In the genomic region with DNA sequence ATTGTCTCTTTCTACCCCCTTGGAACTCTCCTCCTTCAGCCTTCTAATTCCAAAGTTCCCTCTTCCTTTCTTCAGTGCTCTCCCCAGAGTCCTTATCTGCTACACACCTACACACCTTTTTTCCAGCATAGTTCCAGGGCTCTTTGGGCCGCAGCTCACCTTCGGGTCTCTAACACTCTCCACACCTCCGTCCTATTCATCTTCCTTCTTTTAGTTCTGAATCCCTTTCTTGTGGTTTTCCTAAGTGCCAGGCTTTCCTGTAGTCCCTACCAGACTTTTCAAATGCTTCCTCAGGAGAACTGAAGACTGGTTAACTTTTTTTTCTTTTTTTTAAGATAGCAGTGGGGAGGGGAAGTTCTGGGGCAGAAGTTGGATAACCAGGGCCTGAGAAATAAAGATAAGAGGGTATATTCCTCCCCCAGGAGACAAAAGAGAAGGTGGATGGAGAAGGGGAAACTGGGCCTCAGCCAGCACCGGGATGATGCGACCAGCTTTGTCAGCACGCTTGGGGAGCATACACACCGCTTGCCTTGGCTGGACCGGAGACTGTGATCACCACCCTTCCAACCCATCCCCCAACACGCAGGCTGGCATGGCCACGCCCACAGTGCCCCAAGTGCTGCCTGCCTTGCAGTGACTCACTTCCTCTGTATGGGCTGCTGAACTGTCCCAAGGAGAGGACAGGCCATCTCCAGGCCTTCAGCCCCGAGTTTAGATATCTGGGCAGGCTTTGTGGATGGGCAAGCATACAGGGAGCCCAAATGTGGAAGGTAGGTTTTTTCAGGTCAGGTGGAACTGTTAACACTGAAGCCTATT, we compare ENCODE assay signal across 8 cellular contexts. TPM values are rescaled to one million over a fixed set of nuclear protein-coding genes. Genes with fewer than 3 reads are reported as not detected.
A peak's percentile ranks its signal among the peaks of the same experiment; 100 is the strongest.
DNase-seq lines count a peak whose midpoint lies in the region; ATAC-seq and TF ChIP-seq lines count a peak whose summit lies in the region.

No MANE protein-coding gene starts in this region.

- no peaks in the 10 kb centered on the region for H3K9me3 Mint-ChIP-seq in CD4-positive, alpha-beta T cell

- POLR2A ChIA-PET in CD4-positive, alpha-beta T cell (lab: Charles Lee): interaction anchor here (0.7 to 1.5 kb wide), 3 partner anchors 14 to 416 kb away, joined by 3 read pairs; a partner anchor contains a TSS

- no peak for TF ChIP-seq CTCF in CD4-positive, alpha-beta T cell (IDR thresholded peaks at IDR 0.05)
- no peak for TF ChIP-seq CTCF in lung (IDR thresholded peaks at IDR 0.05; ENCODE audit: control extremely low read depth, extremely low read depth)

- 20 to 27% methylated on average over 11 of the region's 11 CpGs for WGBS in lung, 2 donors

- no peaks in the 10 kb centered on the region for H3K27me3 Mint-ChIP-seq in CD4-positive, alpha-beta T cell

- H3K4me1 Mint-ChIP-seq in CD4-positive, alpha-beta T cell (ENCODE audit: low read depth): peaks cover 57% of the 10 kb centered on the region

- no peaks in the 10 kb centered on the region for H3K27me3 ChIP-seq in CD4-positive, alpha-beta T cell (ENCODE audit: control insufficient read depth, insufficient read depth, low read length)
- H3K27me3 ChIP-seq in lung (ENCODE audit: control insufficient read depth, insufficient read depth): no peaks in the 10 kb centered on the region

- ATAC-seq in CD4-positive, alpha-beta T cell (ENCODE audit: poor library complexity): peak; percentile 18
- ATAC-seq in lung (ENCODE audit: insufficient read depth, low FRiP score) (peak; percentile 75), HG02885 (IDR thresholded peaks at IDR 0.05; ENCODE audit: poor library complexity, unreplicated experiment) (no peak), HG03342 (IDR thresholded peaks at IDR 0.05; ENCODE audit: unreplicated experiment) (no peak)

- peak; percentile 41 to 75 (median 66) for DNase-seq in CD4-positive, alpha-beta T cell
- DNase-seq in MV-4-11 (lab: John Stamatoyannopoulos, UW) (peak; percentile 84), cerebellar cortex (ENCODE audit: low spot score) (peak; percentile 17), lung (ENCODE audit: low spot score) (peak; percentile 91)
- DNase-seq in activated CD4-positive, alpha-beta T cell treated with anti-CD3 and anti-CD28 coated beads for 1 hour: peak; percentile 60
- DNase-seq in stimulated activated CD4-positive, alpha-beta T cell treated with anti-CD3 and anti-CD28 coated beads, TNF-alpha, amount 100 ng/mL, for 24 hours (ENCODE audit: low read depth in 3 of 3): peak; percentile 41 to 74 (median 53)

- H3K9me3 ChIP-seq in CD4-positive, alpha-beta T cell (ENCODE audit: control insufficient read depth, low read length): no peaks in the 10 kb centered on the region
- no peaks in the 10 kb centered on the region for H3K9me3 ChIP-seq in lung (ENCODE audit: control insufficient read depth in 2 of 2, insufficient read depth in 1 of 2, low read length in 1 of 2)

- CTCF ChIA-PET in CD4-positive, alpha-beta T cell (lab: Charles Lee): interaction anchor here (0.5 kb wide), 1 partner anchor 389 kb away, joined by 3 read pairs; no protein-coding TSS in a partner anchor

- H3K27ac Mint-ChIP-seq in CD4-positive, alpha-beta T cell: peak overlapping the region; percentile 83

- peaks cover 9% of the 10 kb centered on the region for H3K36me3 Mint-ChIP-seq in CD4-positive, alpha-beta T cell (ENCODE audit: low read depth)

- H3K4me3 Mint-ChIP-seq in CD4-positive, alpha-beta T cell: peak overlapping the region; percentile 91

- no peak overlapping the region for H3K27ac ChIP-seq in CD4-positive, alpha-beta T cell (ENCODE audit: low read depth, low read length)
- peak overlapping the region; percentile 67 to 89 for H3K27ac ChIP-seq in lung (ENCODE audit: low read depth in 1 of 2, low read length in 1 of 2)

- H3K4me3 ChIP-seq in lung: no peak overlapping the region

- H3K36me3 ChIP-seq in lung (ENCODE audit: control insufficient read depth in 2 of 2, insufficient read depth in 2 of 2, low read length in 2 of 2): no peaks in the 10 kb centered on the region

- H3K4me1 ChIP-seq in lung (ENCODE audit: control insufficient read depth in 2 of 2, insufficient read depth in 2 of 2, low read length in 2 of 2): peaks cover 13 to 17% of the 10 kb centered on the region in 2 donors

- intact Hi-C loops in CD4-positive, alpha-beta T cell (cut with DNase I, micrococcal nuclease): loop anchor here (10.0 kb wide), 2 partner anchors 512 to 722 kb away; a partner anchor contains a TSS

RNA-seq across cellular contexts. Expression of a gene that starts 2.5 kb away (rescaled TPM):
- total RNA-seq in CD4-positive, alpha-beta T cell: 10 to 100 TPM; 73.8 to 80.1 TPM
- 100 to 1,000 TPM; 194 to 237 TPM for total RNA-seq in lung
- 100 to 1,000 TPM; 155 to 308 TPM for polyA plus RNA-seq in lung

RNA-seq across cellular contexts. Expression of a gene that starts 5.0 kb away (rescaled TPM):
- not detected for total RNA-seq in CD4-positive, alpha-beta T cell
- 1 to 10 TPM in 1 of 2 donors, under 1 TPM in 1; 0.68 to 1.0 TPM for total RNA-seq in lung
- polyA plus RNA-seq in lung: 1 to 10 TPM in 1 of 2 donors, under 1 TPM in 1; 0.37 to 1.3 TPM

RNA-seq across cellular contexts. Expression of a gene that starts 29.6 kb away (rescaled TPM):
- 1 to 10 TPM; 7.8 to 9.2 TPM for total RNA-seq in CD4-positive, alpha-beta T cell
- 10 to 100 TPM; 23.4 to 31.0 TPM for total RNA-seq in lung
- polyA plus RNA-seq in lung: 10 to 100 TPM in 1 of 2 donors, 1 to 10 TPM in 1; 7.8 to 10.1 TPM

RNA-seq across cellular contexts. Expression of a gene that starts 31.2 kb away (rescaled TPM):
- total RNA-seq in CD4-positive, alpha-beta T cell: 10 to 100 TPM; 10.9 to 12.1 TPM
- total RNA-seq in lung: 10 to 100 TPM; 12.9 to 20.6 TPM
- polyA plus RNA-seq in lung: 10 to 100 TPM in 1 of 2 donors, 1 to 10 TPM in 1; 8.7 to 12.5 TPM

RNA-seq across cellular contexts. Expression of a gene that starts 50.9 kb away (rescaled TPM):
- total RNA-seq in CD4-positive, alpha-beta T cell: 10 to 100 TPM; 39.4 to 40.4 TPM
- total RNA-seq in lung: 10 to 100 TPM; 40.7 to 56.2 TPM
- 10 to 100 TPM; 20.0 to 24.4 TPM for polyA plus RNA-seq in lung

Comparison
In these comparisons a context has a peak if more than half of its experiments do, and no peak if none do; other contexts are left out.
1. ATAC-seq: peak in CD4-positive, alpha-beta T cell (single experiment) and lung (single experiment); none in HG02885 (single experiment) and HG03342 (single experiment).
2. DNase-seq: peak in every context shown above with its lines; median percentile 91 in lung; 84 in MV-4-11; 66 in CD4-positive, alpha-beta T cell; 60 in activated CD4-positive, alpha-beta T cell treated with anti-CD3 and anti-CD28 coated beads for 1 hour; 53 in stimulated activated CD4-positive, alpha-beta T cell treated with anti-CD3 and anti-CD28 coated beads, TNF-alpha, amount 100 ng/mL, for 24 hours; 17 in cerebellar cortex.